In genomic region chr3:123881771-123882170, GRCh38 we compare ENCODE assay signal across 16 cellular contexts. TPM values are rescaled to one million over a fixed set of nuclear protein-coding genes. Genes with fewer than 3 reads are reported as not detected.
DNase-seq lines count a peak whose midpoint lies in the region; ATAC-seq and TF ChIP-seq lines count a peak whose summit lies in the region.
"Had no signal": no experiment of that assay in that cellular context is flagged by ENCODE, and none has a peak within 500 bp of the region (broad histone marks: within the 10 kb centered on the region; RNA-seq: fewer than 3 reads in every experiment).

No MANE protein-coding gene starts in this region.

- peak overlapping the region in 1 of 2 experiments; percentile 13 for H3K4ac ChIP-seq in mesenchymal stem cell (ENCODE audit: low read depth in 1 of 2, low read length in 2 of 2)

- peak overlapping the region in 1 of 2 experiments; percentile 58 for H3K18ac ChIP-seq in mesenchymal stem cell (ENCODE audit: low read depth in 1 of 2, low read length in 2 of 2)

- no peak overlapping the region for H2BK5ac ChIP-seq in mesenchymal stem cell (ENCODE audit: low read depth, low read length, poor library complexity, severe bottlenecking)

- H3K27me3 ChIP-seq in BLaER1 (no peaks in the 10 kb centered on the region), mesenchymal stem cell (ENCODE audit: control insufficient read depth in 1 of 2, insufficient read depth in 1 of 2, low read length in 2 of 2) (no peaks in the 10 kb centered on the region), adrenal gland (no peaks in the 10 kb centered on the region)

- H2AK5ac ChIP-seq in mesenchymal stem cell (ENCODE audit: low read length, severe bottlenecking): peak overlapping the region; percentile 14

- H3K23ac ChIP-seq in mesenchymal stem cell (ENCODE audit: low read length in 2 of 2): no peak overlapping the region

- WGBS in mesenchymal stem cell: 94% methylated on average over 2 of the region's 2 CpGs
- 95 to 100% (median 98%) methylated on average over 2 of the region's 2 CpGs for WGBS in adrenal gland, 4 donors

- no peak overlapping the region for H4K8ac ChIP-seq in mesenchymal stem cell (ENCODE audit: low read length)

- no peak overlapping the region for H3K14ac ChIP-seq in mesenchymal stem cell (ENCODE audit: low read length in 2 of 2)

- H3K27ac ChIP-seq in BLaER1: peak overlapping the region; percentile 77
- no peak overlapping the region for H3K27ac ChIP-seq in mesenchymal stem cell (ENCODE audit: low read length, poor library complexity, severe bottlenecking)
- no peak overlapping the region for H3K27ac ChIP-seq in adrenal gland

- no peak overlapping the region for H2AFZ ChIP-seq in mesenchymal stem cell (ENCODE audit: low read depth, low read length)

- no peaks in the 10 kb centered on the region for H3K9me3 ChIP-seq in BLaER1
- H3K9me3 ChIP-seq in mesenchymal stem cell (ENCODE audit: control insufficient read depth, low read length): no peaks in the 10 kb centered on the region
- H3K9me3 ChIP-seq in adrenal gland (replicated peaks in 1 of 3): no peaks in the 10 kb centered on the region

- peaks cover 9% of the 10 kb centered on the region for H4K20me1 ChIP-seq in BLaER1

- H4K91ac ChIP-seq in mesenchymal stem cell (ENCODE audit: low read length): no peak overlapping the region

- no peak for ATAC-seq in GM19395 (IDR thresholded peaks at IDR 0.05; ENCODE audit: unreplicated experiment)
- ATAC-seq: left ventricle myocardium superior, Panc1 had no signal

- H2BK15ac ChIP-seq in mesenchymal stem cell (ENCODE audit: low read depth, poor library complexity, severe bottlenecking): no peak overlapping the region

- H3K4me1 ChIP-seq in BLaER1 (peaks cover 44% of the 10 kb centered on the region), mesenchymal stem cell (ENCODE audit: control insufficient read depth, insufficient read depth, low read depth, low read length) (peaks cover 28% of the 10 kb centered on the region), adrenal gland (replicated peaks in 1 of 2) (peaks cover 8 to 9% of the 10 kb centered on the region in 2 donors)

- DNase-seq in HFF-Myc (ENCODE audit: extremely low read depth, low read depth): no peak
- DNase-seq in NCI-H69 (lab: John Stamatoyannopoulos, UW): peak; percentile 33
- DNase-seq in mesenchymal stem cell: no peak
- DNase-seq in posterior vena cava (ENCODE audit: low spot score): no peak
- DNase-seq in adrenal gland: no peak
- DNase-seq in amniotic stem cell (lab: John Stamatoyannopoulos, UW): no peak
- DNase-seq: activated CD4-positive, alpha-beta T cell treated with anti-CD3 and anti-CD28 coated beads, Interleukin-2, amount 50 U/mL, for 4 hours; activated naive CD8-positive, alpha-beta T cell treated with anti-CD3 and anti-CD28 coated beads, Interleukin-2, amount 10 ng/mL, durations not matched to agents 7 days and 5 days; activated T-cell treated with anti-CD3 and anti-CD28 coated beads, Interleukin-2, amount 50 U/mL, for 48 hours; caudate nucleus; DMS79 treated with DMSO at 0.1 percent for 48 hours; left ventricle myocardium superior; NCI-H1092 treated with DMSO at 0.1 percent for 48 hours had no signal

- H3K4me3 ChIP-seq in BLaER1 (peak overlapping the region; percentile 84), HFF-Myc (replicated peaks; ENCODE audit: low read depth, low read length) (peak overlapping the region; percentile 1; the same call in 1 of the 2 replicates), mesenchymal stem cell (ENCODE audit: insufficient read depth in 1 of 2, low read depth in 1 of 2, low read length in 2 of 2) (no peak overlapping the region), adrenal gland (no peak overlapping the region)

- intact Hi-C loops in posterior vena cava (cut with DNase I) (no loop called here), adrenal gland (cut with DNase I) (no loop called here)

- H3K36me3 ChIP-seq in BLaER1 (peaks cover 39% of the 10 kb centered on the region), mesenchymal stem cell (ENCODE audit: control insufficient read depth in 1 of 2, insufficient read depth in 2 of 2, low read depth in 1 of 2, low read length in 2 of 2) (peaks cover 0 to 28% of the 10 kb centered on the region in 2 experiments), adrenal gland (replicated peaks in 1 of 2) (no peaks in the 10 kb centered on the region)

- H3K4me2 ChIP-seq in BLaER1: peak overlapping the region; percentile 98
- peak overlapping the region; percentile 55 for H3K4me2 ChIP-seq in mesenchymal stem cell (ENCODE audit: low read length, poor library complexity, severe bottlenecking)

- H3K9ac ChIP-seq in BLaER1 (peak overlapping the region; percentile 34; the same call in 1 of the 2 replicates), mesenchymal stem cell (ENCODE audit: low read length) (no peak overlapping the region)

- no peak for TF ChIP-seq POLR2A in adrenal gland (IDR thresholded peaks at IDR 0.05)

- TF ChIP-seq CTCF in HFF-Myc (IDR thresholded peaks at IDR 0.05; ENCODE audit: low read depth, low read length, missing control alignments): no peak
- no peak for TF ChIP-seq CTCF in adrenal gland (IDR thresholded peaks at IDR 0.05)

- peaks cover 1% of the 10 kb centered on the region for H3K79me1 ChIP-seq in mesenchymal stem cell (replicated peaks; ENCODE audit: low read length, poor library complexity, severe bottlenecking)

- peak overlapping the region in 1 of 2 experiments; percentile 17 for H2BK12ac ChIP-seq in mesenchymal stem cell (ENCODE audit: low read length in 2 of 2)

- no peak overlapping the region for H2BK120ac ChIP-seq in mesenchymal stem cell (ENCODE audit: low read depth, low read length)

RNA-seq across cellular contexts. Expression of gene MYLK, which starts 2.4 kb away (rescaled TPM):
- polyA plus RNA-seq in mesenchymal stem cell (2013, experiment 1 of 2): 138 TPM
- polyA plus RNA-seq in mesenchymal stem cell (2013, experiment 2 of 2): 135 TPM
- total RNA-seq in posterior vena cava (1,000 to 10,000 TPM; 1,187 to 1,887 TPM), adrenal gland (100 to 1,000 TPM in 2 of 8 donors, 10 to 100 TPM in 6; 17.1 to 124 (median 76.0) TPM)
- polyA plus RNA-seq in adrenal gland: 10 to 100 TPM; 13.3 to 47.9 (median 26.7) TPM

Comparison
In these comparisons a context has a peak if more than half of its experiments do, and no peak if none do; other contexts are left out.
1. H3K4me3 ChIP-seq: peak in BLaER1 (single experiment) and HFF-Myc (single experiment); none in mesenchymal stem cell (0 of 2) and adrenal gland (0 of 4).
2. RNA of gene MYLK, which starts 2.4 kb away (total RNA-seq): 1,187 to 1,887 TPM in posterior vena cava; 17.1 to 124 TPM in adrenal gland; every median in the first group is over 4 times any median in the second.